8 cellular contexts compared by ENCODE assay signal in the genomic region with DNA sequence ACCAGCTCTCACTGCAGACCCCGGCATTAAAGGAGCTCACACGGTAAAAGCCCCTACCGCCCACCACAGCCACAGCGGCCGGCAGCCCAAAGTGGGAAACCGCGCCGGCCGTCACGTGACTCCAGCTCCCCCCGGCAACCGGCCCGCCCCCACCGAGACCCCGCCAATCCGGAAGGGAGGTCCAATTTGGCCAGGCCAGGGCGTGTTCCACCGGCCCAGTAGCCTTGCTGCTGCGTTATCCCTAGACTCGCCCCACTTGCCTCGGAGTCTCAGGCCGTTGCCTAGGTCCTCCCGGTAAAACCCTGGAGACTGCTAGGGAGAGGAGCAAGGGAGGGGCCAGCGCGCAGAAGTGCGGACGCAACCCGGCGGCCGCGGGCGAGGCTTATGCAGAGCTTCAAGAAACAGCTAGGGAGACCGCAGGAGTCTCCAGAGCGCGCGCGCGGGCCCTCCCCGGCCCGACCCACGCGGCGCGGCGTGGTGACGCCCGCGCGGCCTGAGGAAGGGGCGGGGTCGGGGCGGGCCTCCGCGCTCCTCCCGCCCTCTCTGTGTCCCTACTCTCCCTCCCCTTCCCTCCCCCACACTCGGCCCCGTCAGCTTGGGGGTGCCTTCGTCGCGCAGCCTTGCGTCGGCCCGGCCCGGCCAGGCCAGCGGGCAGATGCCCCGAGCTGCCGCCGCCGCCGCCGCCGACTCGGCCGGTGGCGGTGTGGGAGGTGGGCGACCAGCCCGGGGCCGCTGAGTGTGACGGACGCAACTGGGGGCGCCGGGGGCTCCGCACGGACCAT. TPM values are rescaled to one million over a fixed set of nuclear protein-coding genes. Genes with fewer than 3 reads are reported as not detected.
DNase-seq lines count a peak whose midpoint lies in the region; ATAC-seq, FAIRE-seq and TF ChIP-seq lines count a peak whose summit lies in the region.

A gene with protein sequence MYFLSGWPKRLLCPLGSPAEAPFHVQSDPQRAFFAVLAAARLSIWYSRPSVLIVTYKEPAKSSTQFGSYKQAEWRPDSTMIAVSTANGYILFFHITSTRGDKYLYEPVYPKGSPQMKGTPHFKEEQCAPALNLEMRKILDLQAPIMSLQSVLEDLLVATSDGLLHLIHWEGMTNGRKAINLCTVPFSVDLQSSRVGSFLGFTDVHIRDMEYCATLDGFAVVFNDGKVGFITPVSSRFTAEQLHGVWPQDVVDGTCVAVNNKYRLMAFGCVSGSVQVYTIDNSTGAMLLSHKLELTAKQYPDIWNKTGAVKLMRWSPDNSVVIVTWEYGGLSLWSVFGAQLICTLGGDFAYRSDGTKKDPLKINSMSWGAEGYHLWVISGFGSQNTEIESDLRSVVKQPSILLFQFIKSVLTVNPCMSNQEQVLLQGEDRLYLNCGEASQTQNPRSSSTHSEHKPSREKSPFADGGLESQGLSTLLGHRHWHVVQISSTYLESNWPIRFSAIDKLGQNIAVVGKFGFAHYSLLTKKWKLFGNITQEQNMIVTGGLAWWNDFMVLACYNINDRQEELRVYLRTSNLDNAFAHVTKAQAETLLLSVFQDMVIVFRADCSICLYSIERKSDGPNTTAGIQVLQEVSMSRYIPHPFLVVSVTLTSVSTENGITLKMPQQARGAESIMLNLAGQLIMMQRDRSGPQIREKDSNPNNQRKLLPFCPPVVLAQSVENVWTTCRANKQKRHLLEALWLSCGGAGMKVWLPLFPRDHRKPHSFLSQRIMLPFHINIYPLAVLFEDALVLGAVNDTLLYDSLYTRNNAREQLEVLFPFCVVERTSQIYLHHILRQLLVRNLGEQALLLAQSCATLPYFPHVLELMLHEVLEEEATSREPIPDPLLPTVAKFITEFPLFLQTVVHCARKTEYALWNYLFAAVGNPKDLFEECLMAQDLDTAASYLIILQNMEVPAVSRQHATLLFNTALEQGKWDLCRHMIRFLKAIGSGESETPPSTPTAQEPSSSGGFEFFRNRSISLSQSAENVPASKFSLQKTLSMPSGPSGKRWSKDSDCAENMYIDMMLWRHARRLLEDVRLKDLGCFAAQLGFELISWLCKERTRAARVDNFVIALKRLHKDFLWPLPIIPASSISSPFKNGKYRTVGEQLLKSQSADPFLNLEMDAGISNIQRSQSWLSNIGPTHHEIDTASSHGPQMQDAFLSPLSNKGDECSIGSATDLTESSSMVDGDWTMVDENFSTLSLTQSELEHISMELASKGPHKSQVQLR (N-terminal part only) (plus strand): TSS at position 578 of the 782 bp plus-strand sequence. CDS start 203 bp downstream, at position 781.

- FAIRE-seq in GM18507 (lab: Jason Lieb, UNC), result peak; percentile 88

- H3K9me3 ChIP-seq in hepatocyte (ENCODE audit: low read depth) (no peaks in the 10 kb centered on the region), aorta (ENCODE audit: control insufficient read depth, low read length) (no peaks in the 10 kb centered on the region)

- H3K36me3 ChIP-seq in hepatocyte (replicated peaks; ENCODE audit: insufficient read depth, low read depth) (no peaks in the 10 kb centered on the region), aorta (ENCODE audit: control insufficient read depth in 1 of 2, insufficient read depth in 2 of 2, low read length in 1 of 2) (no peaks in the 10 kb centered on the region)

- H4K20me1 ChIP-seq in hepatocyte (ENCODE audit: insufficient read depth, poor library complexity, severe bottlenecking), result peaks cover 18% of the 10 kb centered on the region

- peaks cover 78% of the 10 kb centered on the region for H3K79me2 ChIP-seq in hepatocyte

- peak within 1 kb of the TSS; percentile 83 for H3K4me2 ChIP-seq in hepatocyte

- 1% methylated on average over 46 of the region's 84 CpGs for WGBS in hepatocyte (ENCODE audit: low lambda C conversion rate, missing lambda C conversion rate)
- WGBS in aorta, 2 donors, result 1% methylated on average over 60 to 84 of the region's 84 CpGs

- H3K4me1 ChIP-seq in hepatocyte (ENCODE audit: insufficient read depth), result peaks cover 25% of the 10 kb centered on the region
- H3K4me1 ChIP-seq in aorta (ENCODE audit: control insufficient read depth in 1 of 2, insufficient read depth in 2 of 2, low read length in 2 of 2), result peaks cover 2 to 4% of the 10 kb centered on the region in 2 donors

- H3K27ac ChIP-seq in hepatocyte (peak within 1 kb of the TSS; percentile 92), aorta (ENCODE audit: low read depth in 1 of 2, low read length in 2 of 2) (peak within 1 kb of the TSS; percentile 85 to 89)

- TF ChIP-seq CTCF in hepatocyte (IDR thresholded peaks at IDR 0.05; ENCODE audit: poor library complexity), result no peak

- H3K9me2 ChIP-seq in hepatocyte (replicated peaks; ENCODE audit: insufficient read depth), result no peaks in the 10 kb centered on the region

- DNase-seq in GM18507 (ENCODE audit: extremely low spot score, insufficient read length, low read depth), result peak; percentile 86
- DNase-seq in NCI-H2029 (lab: John Stamatoyannopoulos, UW), result peak; percentile 43
- DNase-seq in T1000 (lab: John Stamatoyannopoulos, UW), result peak; percentile 80
- DNase-seq in astrocyte of the hippocampus (ENCODE audit: low read depth, low spot score), result peak; percentile 98
- peak; percentile 97 for DNase-seq in hepatocyte (ENCODE audit: low spot score)
- DNase-seq in renal cortical epithelial cell (ENCODE audit: low read depth), result peak; percentile 80
- DNase-seq in aorta, result peak; percentile 95 to 96

- H3K4me3 ChIP-seq in hepatocyte (peak within 1 kb of the TSS; percentile 96), aorta (ENCODE audit: low read length in 2 of 2) (peak within 1 kb of the TSS; percentile 70 to 90)

- intact Hi-C loops in aorta (cut with DNase I), result no loop called here

- ATAC-seq in HG02943 (IDR thresholded peaks at IDR 0.05; ENCODE audit: low read depth, unreplicated experiment) (peak; percentile 50), aorta (ENCODE audit: low FRiP score) (peak; percentile 96)

- H2AFZ ChIP-seq in hepatocyte, result peak within 1 kb of the TSS; percentile 84

- H3K27me3 ChIP-seq in hepatocyte (no peaks in the 10 kb centered on the region), aorta (ENCODE audit: control insufficient read depth in 1 of 2, insufficient read depth in 2 of 2, low read length in 1 of 2) (no peaks in the 10 kb centered on the region)

RNA-seq across cellular contexts. Expression of the gene that starts here (rescaled TPM):
- 34.9 and 45.6 TPM in 2 replicates for total RNA-seq in hepatocyte
- polyA plus RNA-seq in hepatocyte, result 9.5 and 11.2 TPM in 2 replicates
- total RNA-seq in renal cortical epithelial cell, result 20.5 and 46.2 TPM in 2 replicates
- total RNA-seq in aorta, result 10 to 100 TPM; 27.7 to 36.7 TPM
- polyA plus RNA-seq in aorta, result 1 to 10 TPM; 3.0 to 6.9 TPM

Comparison
In these comparisons a context has a peak if more than half of its experiments do, and no peak if none do; other contexts are left out.
1. Peak in every context shown above with its lines: DNase-seq, ATAC-seq, H3K4me3 ChIP-seq and H3K27ac ChIP-seq.
2. DNase-seq: peak in every context shown above with its lines; median percentile 98 in astrocyte of the hippocampus; 97 in hepatocyte; 96 in aorta; 86 in GM18507; 80 in T1000; 80 in renal cortical epithelial cell; 43 in NCI-H2029.